Comparison of ENCODE assay signal across 20 cellular contexts in the genomic region with DNA sequence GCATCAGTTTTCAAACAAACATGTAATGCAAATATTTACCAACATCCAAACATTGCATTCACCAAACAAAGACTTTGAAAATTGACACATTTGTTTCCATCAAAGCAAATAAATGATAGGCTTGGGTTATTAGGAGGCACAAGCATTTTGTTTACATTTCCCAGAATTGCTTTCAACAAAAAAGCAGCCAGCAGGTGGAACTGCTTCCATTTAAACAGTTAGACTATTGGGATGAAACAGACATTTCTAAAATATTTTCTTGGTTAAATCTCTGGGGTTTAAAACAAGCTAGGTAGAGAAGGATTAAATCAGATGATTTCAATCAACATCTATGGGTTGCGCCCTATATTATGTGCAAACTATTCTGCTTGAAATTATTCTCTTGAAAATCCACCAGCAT. TPM values are rescaled to one million over a fixed set of nuclear protein-coding genes. Genes with fewer than 3 reads are reported as not detected.
DNase-seq lines count a peak whose midpoint lies in the region; ATAC-seq and TF ChIP-seq lines count a peak whose summit lies in the region.
"Had no signal": no experiment of that assay in that cellular context is flagged by ENCODE, and none has a peak within 500 bp of the region (broad histone marks: within the 10 kb centered on the region; RNA-seq: fewer than 3 reads in every experiment).

No MANE protein-coding gene starts in this region.

- no peak overlapping the region for H2AFZ ChIP-seq in OCI-LY3 (ENCODE audit: low read depth, low read length)

- H3K9me3 ChIP-seq in OCI-LY3 (ENCODE audit: insufficient read depth, low read length), result no peaks in the 10 kb centered on the region
- H3K9me3 ChIP-seq: right atrium auricular region, suprapubic skin had no signal

- no peaks in the 10 kb centered on the region for H3K4me1 ChIP-seq in OCI-LY3 (ENCODE audit: low read length)
- H3K4me1 ChIP-seq in foreskin keratinocyte, result no peaks in the 10 kb centered on the region
- H3K4me1 ChIP-seq: right atrium auricular region, suprapubic skin had no signal

- no peak overlapping the region for H3K4me2 ChIP-seq in OCI-LY3 (ENCODE audit: low read length)

- no peaks in the 10 kb centered on the region for H3K36me3 ChIP-seq in OCI-LY3 (replicated peaks; ENCODE audit: low read depth, low read length)
- H3K36me3 ChIP-seq: right atrium auricular region, suprapubic skin had no signal

- no peaks in the 10 kb centered on the region for H4K20me1 ChIP-seq in OCI-LY3 (ENCODE audit: insufficient read depth, low read length)

- no peaks in the 10 kb centered on the region for H3K79me2 ChIP-seq in OCI-LY3 (ENCODE audit: low read length)

- TF ChIP-seq CTCF in LNCaP clone FGC (IDR thresholded peaks at IDR 0.05; ENCODE audit: control insufficient read depth, extremely low read depth, insufficient read depth) (peak; percentile 37), OCI-LY3 (IDR thresholded peaks at IDR 0.05; ENCODE audit: low read depth, low read length) (peak; percentile 21; the same call in 1 of the 2 replicates), foreskin keratinocyte (conservative IDR thresholded peaks at IDR 0.05) (peak; percentile 49)

- peaks cover 76% of the 10 kb centered on the region for H3K27me3 ChIP-seq in OCI-LY3 (ENCODE audit: low read depth, low read length)
- H3K27me3 ChIP-seq in foreskin keratinocyte, result peaks cover 94% of the 10 kb centered on the region
- H3K27me3 ChIP-seq: right atrium auricular region had no signal

- no peak overlapping the region for H3K4me3 ChIP-seq in LNCaP clone FGC (ENCODE audit: low read depth, low read length)
- no peak overlapping the region for H3K4me3 ChIP-seq in OCI-LY3 (ENCODE audit: low read length)
- H3K4me3 ChIP-seq: right atrium auricular region, suprapubic skin had no signal

- H3K27ac ChIP-seq in OCI-LY3 (ENCODE audit: low read length) (no peak overlapping the region), foreskin keratinocyte (no peak overlapping the region)
- H3K27ac ChIP-seq: right atrium auricular region, suprapubic skin had no signal

- DNase-seq in NCI-H1417 (lab: John Stamatoyannopoulos, UW) (peak; percentile 41 to 80 (median 67)), NCI-H1417 treated with DMSO at 0.1 percent for 48 hours (lab: John Stamatoyannopoulos, UW) (no peak), LNCaP clone FGC (ENCODE audit: low read depth) (peak; percentile 42), foreskin keratinocyte (no peak), RPMI8226 (no peak)
- DNase-seq: activated CD4-positive, alpha-beta T cell treated with anti-CD3 and anti-CD28 coated beads, Interleukin-2, amount 10 ng/mL, durations not matched to agents 7 days and 5 days; CD8-positive, alpha-beta T cell; effector memory CD4-positive, alpha-beta T cell; natural killer cell; NCI-H526 treated with DMSO at 0.1 percent for 48 hours; Right ventricle myocardium superior; stimulated activated CD4-positive, alpha-beta T cell treated with anti-CD3 and anti-CD28 coated beads, Interleukin-2, amount 100 ng/mL, for 24 hours had no signal

- no peak for ATAC-seq in foreskin keratinocyte
- no peak for ATAC-seq in GM21723 (IDR thresholded peaks at IDR 0.05; ENCODE audit: unreplicated experiment)
- no peak for ATAC-seq in GM19455 (IDR thresholded peaks at IDR 0.05; ENCODE audit: unreplicated experiment)
- ATAC-seq: CD8-positive, alpha-beta T cell; natural killer cell had no signal

- no peak overlapping the region for H3K9ac ChIP-seq in OCI-LY3 (ENCODE audit: low read length)

RNA-seq across cellular contexts. Expression of gene LEMD1, which starts 1.4 kb away (rescaled TPM):
- total RNA-seq in foreskin keratinocyte, result 1.8 and 2.8 TPM in 2 replicates
- 0.68 and 0.69 TPM in 2 replicates for polyA plus RNA-seq in foreskin keratinocyte
- total RNA-seq: cardiac septum; CD8-positive, alpha-beta T cell; lung microvascular endothelial cell; M059J; natural killer cell; right atrium auricular region; Right ventricle myocardium superior had no signal

RNA-seq across cellular contexts. Expression of gene BLACAT1, which starts 32.6 kb away (rescaled TPM):
- total RNA-seq in foreskin keratinocyte, result 1.7 and 2.4 TPM in 2 replicates
- 0.82 and 1.0 TPM in 2 replicates for polyA plus RNA-seq in foreskin keratinocyte
- total RNA-seq: cardiac septum; CD8-positive, alpha-beta T cell; lung microvascular endothelial cell; Right ventricle myocardium superior; suprapubic skin had no signal

Comparison
In these comparisons a context has a peak if more than half of its experiments do, and no peak if none do; other contexts are left out.
1. DNase-seq: peak in NCI-H1417 (3 of 3) and LNCaP clone FGC (single experiment); none in NCI-H1417 treated with DMSO at 0.1 percent for 48 hours (single experiment), foreskin keratinocyte (0 of 2) and RPMI8226 (single experiment).
2. Peak in every context shown above with its lines, with median percentiles within 50 percentile points of each other: CTCF ChIP-seq.